In the genomic region with DNA sequence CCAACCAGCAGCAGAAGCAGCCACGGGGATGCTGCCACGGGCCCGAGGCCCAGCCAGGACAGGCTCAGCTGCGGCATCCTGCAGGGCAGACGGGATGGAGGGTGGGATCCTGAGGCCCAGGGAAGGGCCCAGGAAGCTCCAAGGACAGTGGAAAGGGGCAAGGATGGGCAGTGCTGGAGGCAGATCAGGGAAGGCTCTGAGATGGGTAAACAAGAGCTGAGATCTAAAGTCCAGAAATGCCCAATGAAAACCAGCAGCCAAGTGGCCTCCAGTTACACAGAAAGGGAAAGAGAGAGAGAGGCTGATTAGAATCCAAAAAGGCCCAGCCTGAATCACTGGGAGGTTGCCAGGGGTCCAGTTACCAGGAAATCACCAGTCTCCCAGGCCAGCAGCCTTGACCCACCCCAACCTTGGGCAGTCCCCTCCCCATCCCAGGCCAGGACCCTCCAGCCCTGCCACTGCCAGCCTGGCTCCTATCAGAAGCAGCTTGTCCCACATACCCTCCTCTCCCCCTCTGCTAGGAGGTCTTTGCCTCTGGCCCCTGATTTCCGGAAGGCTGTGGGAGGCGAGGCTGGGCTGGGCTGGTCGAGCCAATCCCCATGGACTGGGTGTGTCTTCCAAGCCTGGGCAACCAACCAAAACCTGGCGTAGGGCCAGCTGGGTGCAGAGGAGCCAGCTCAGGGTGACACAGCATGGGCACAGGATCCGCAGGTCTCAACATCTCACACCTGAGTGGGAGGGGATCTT, we compare ENCODE assay signal across 2 cellular contexts.
TF ChIP-seq lines count a peak whose summit lies in the region.

A gene with protein sequence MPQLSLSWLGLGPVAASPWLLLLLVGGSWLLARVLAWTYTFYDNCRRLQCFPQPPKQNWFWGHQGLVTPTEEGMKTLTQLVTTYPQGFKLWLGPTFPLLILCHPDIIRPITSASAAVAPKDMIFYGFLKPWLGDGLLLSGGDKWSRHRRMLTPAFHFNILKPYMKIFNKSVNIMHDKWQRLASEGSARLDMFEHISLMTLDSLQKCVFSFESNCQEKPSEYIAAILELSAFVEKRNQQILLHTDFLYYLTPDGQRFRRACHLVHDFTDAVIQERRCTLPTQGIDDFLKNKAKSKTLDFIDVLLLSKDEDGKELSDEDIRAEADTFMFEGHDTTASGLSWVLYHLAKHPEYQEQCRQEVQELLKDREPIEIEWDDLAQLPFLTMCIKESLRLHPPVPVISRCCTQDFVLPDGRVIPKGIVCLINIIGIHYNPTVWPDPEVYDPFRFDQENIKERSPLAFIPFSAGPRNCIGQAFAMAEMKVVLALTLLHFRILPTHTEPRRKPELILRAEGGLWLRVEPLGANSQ (minus strand): TSS at position 198 of the 747 bp plus-strand sequence. CDS start 121 bp downstream, at position 77.

TF ChIP-seq in SK-N-SH treated with all-trans-retinoic acid at 6 μM for 48 hours, 23 proteins besides CTCF, POLR2A, EP300 and RAD21 (continued from another document):
- TF ChIP-seq, protein P1, sequence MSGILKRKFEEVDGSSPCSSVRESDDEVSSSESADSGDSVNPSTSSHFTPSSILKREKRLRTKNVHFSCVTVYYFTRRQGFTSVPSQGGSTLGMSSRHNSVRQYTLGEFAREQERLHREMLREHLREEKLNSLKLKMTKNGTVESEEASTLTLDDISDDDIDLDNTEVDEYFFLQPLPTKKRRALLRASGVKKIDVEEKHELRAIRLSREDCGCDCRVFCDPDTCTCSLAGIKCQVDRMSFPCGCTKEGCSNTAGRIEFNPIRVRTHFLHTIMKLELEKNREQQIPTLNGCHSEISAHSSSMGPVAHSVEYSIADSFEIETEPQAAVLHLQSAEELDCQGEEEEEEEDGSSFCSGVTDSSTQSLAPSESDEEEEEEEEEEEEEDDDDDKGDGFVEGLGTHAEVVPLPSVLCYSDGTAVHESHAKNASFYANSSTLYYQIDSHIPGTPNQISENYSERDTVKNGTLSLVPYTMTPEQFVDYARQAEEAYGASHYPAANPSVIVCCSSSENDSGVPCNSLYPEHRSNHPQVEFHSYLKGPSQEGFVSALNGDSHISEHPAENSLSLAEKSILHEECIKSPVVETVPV (CRISPR knock-in tag; IDR thresholded peaks at IDR 0.05) = no peak
- no peak for TF ChIP-seq ZNF565 (CRISPR knock-in tag; conservative IDR thresholded peaks at IDR 0.05; ENCODE audit: low read depth)
- no peak for TF ChIP-seq ZC3H10 (CRISPR knock-in tag; IDR thresholded peaks at IDR 0.05)
- TF ChIP-seq ISL1 (CRISPR knock-in tag; IDR thresholded peaks at IDR 0.05) = no peak
- TF ChIP-seq TOX (CRISPR knock-in tag; IDR thresholded peaks at IDR 0.05; ENCODE audit: borderline replicate concordance) = no peak
- TF ChIP-seq, protein P2, sequence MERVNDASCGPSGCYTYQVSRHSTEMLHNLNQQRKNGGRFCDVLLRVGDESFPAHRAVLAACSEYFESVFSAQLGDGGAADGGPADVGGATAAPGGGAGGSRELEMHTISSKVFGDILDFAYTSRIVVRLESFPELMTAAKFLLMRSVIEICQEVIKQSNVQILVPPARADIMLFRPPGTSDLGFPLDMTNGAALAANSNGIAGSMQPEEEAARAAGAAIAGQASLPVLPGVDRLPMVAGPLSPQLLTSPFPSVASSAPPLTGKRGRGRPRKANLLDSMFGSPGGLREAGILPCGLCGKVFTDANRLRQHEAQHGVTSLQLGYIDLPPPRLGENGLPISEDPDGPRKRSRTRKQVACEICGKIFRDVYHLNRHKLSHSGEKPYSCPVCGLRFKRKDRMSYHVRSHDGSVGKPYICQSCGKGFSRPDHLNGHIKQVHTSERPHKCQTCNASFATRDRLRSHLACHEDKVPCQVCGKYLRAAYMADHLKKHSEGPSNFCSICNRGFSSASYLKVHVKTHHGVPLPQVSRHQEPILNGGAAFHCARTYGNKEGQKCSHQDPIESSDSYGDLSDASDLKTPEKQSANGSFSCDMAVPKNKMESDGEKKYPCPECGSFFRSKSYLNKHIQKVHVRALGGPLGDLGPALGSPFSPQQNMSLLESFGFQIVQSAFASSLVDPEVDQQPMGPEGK (CRISPR knock-in tag; IDR thresholded peaks at IDR 0.05; ENCODE audit: borderline replicate concordance) = no peak
- no peak for TF ChIP-seq ZNF70 (CRISPR knock-in tag; IDR thresholded peaks at IDR 0.05)
- no peak for TF ChIP-seq ARNTL (CRISPR knock-in tag; IDR thresholded peaks at IDR 0.05; ENCODE audit: borderline replicate concordance, low read depth)

TF ChIP-seq in SK-N-SH, 30 proteins besides CTCF, POLR2A, EP300 and RAD21 (continued from another document):
- TF ChIP-seq, protein P3, sequence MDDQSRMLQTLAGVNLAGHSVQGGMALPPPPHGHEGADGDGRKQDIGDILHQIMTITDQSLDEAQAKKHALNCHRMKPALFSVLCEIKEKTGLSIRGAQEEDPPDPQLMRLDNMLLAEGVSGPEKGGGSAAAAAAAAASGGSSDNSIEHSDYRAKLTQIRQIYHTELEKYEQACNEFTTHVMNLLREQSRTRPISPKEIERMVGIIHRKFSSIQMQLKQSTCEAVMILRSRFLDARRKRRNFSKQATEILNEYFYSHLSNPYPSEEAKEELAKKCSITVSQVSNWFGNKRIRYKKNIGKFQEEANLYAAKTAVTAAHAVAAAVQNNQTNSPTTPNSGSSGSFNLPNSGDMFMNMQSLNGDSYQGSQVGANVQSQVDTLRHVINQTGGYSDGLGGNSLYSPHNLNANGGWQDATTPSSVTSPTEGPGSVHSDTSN (IDR thresholded peaks at IDR 0.05) = no peak
